Comparison of ENCODE assay signal across 10 cellular contexts in genomic region chr3:177824190-177824786, GRCh38.
DNase-seq lines count a peak whose midpoint lies in the region; ATAC-seq and TF ChIP-seq lines count a peak whose summit lies in the region.
"Had no signal": no experiment of that assay in that cellular context is flagged by ENCODE, and none has a peak within 500 bp of the region (broad histone marks: within the 10 kb centered on the region; RNA-seq: fewer than 3 reads in every experiment).

No MANE protein-coding gene starts in this region.

- H3K9me3 Mint-ChIP-seq in stimulated activated memory B cell treated with anti-CD40 and anti-IgM and Interleukin-4, amounts not matched to agents 10 μg/mL and 1 μg/mL and 100 μg/mL, for 72 hours, result no peaks in the 10 kb centered on the region
- H3K9me3 Mint-ChIP-seq in activated naive CD8-positive, alpha-beta T cell treated with anti-CD3 and anti-CD28 coated beads, Interleukin-2, amount 50 U/mL, for 24 hours, result no peaks in the 10 kb centered on the region
- peaks cover 3% of the 10 kb centered on the region for H3K9me3 Mint-ChIP-seq in activated CD4-positive, alpha-beta T cell treated with anti-CD3 and anti-CD28 coated beads, Interleukin-2, amount 10 ng/mL, durations not matched to agents 7 days and 5 days
- H3K9me3 Mint-ChIP-seq: natural killer cell treated with Interleukin-12 subunit alpha and Interleukin-12 subunit beta and Interleukin-15 and Interleukin-18, amount 100 ng/mL, for 72 hours had no signal

- DNase-seq in HT-29 (ENCODE audit: low spot score), result peak; percentile 70
- DNase-seq in body of pancreas, result peak; percentile 25 to 60 (median 56)
- DNase-seq in kidney tubule cell (ENCODE audit: low spot score), result peak; percentile 76
- DNase-seq in activated naive CD8-positive, alpha-beta T cell treated with anti-CD3 and anti-CD28 coated beads, Interleukin-2, amount 50 U/mL, for 24 hours, result no peak
- DNase-seq in activated CD4-positive, alpha-beta T cell treated with anti-CD3 and anti-CD28 coated beads, Interleukin-2, amount 10 ng/mL, durations not matched to agents 7 days and 5 days, result no peak
- DNase-seq: activated naive CD8-positive, alpha-beta T cell treated with anti-CD3 and anti-CD28 coated beads, Interleukin-2, amount 10 ng/mL, durations not matched to agents 7 days and 5 days had no signal

- no peaks in the 10 kb centered on the region for H3K36me3 ChIP-seq in body of pancreas (replicated peaks in 1 of 2; ENCODE audit: insufficient read depth in 1 of 2, low read depth in 2 of 2)

- H3K27ac ChIP-seq in body of pancreas, result peak overlapping the region in 2 of 4 donors; percentile 45 to 51

- no peaks in the 10 kb centered on the region for H3K27me3 Mint-ChIP-seq in stimulated activated memory B cell treated with anti-CD40 and anti-IgM and Interleukin-4, amounts not matched to agents 10 μg/mL and 1 μg/mL and 100 μg/mL, for 72 hours
- no peaks in the 10 kb centered on the region for H3K27me3 Mint-ChIP-seq in activated naive CD8-positive, alpha-beta T cell treated with anti-CD3 and anti-CD28 coated beads, Interleukin-2, amount 50 U/mL, for 24 hours
- H3K27me3 Mint-ChIP-seq in activated CD4-positive, alpha-beta T cell treated with anti-CD3 and anti-CD28 coated beads, Interleukin-2, amount 10 ng/mL, durations not matched to agents 7 days and 5 days, result no peaks in the 10 kb centered on the region
- H3K27me3 Mint-ChIP-seq: activated naive CD8-positive, alpha-beta T cell treated with anti-CD3 and anti-CD28 coated beads, Interleukin-2, amount 10 ng/mL, durations not matched to agents 7 days and 5 days; natural killer cell treated with Interleukin-12 subunit alpha and Interleukin-12 subunit beta and Interleukin-15 and Interleukin-18, amount 100 ng/mL, for 72 hours had no signal

- ATAC-seq in body of pancreas, result peak; percentile 69
- ATAC-seq in stimulated activated memory B cell treated with anti-CD40 and anti-IgM and Interleukin-4, amounts not matched to agents 10 μg/mL and 1 μg/mL and 100 μg/mL, for 72 hours, result no peak
- no peak for ATAC-seq in GM21529 (IDR thresholded peaks at IDR 0.05; ENCODE audit: unreplicated experiment)
- ATAC-seq in activated naive CD8-positive, alpha-beta T cell treated with anti-CD3 and anti-CD28 coated beads, Interleukin-2, amount 50 U/mL, for 24 hours, result no peak
- no peak for ATAC-seq in GM18858 (IDR thresholded peaks at IDR 0.05; ENCODE audit: unreplicated experiment)
- ATAC-seq: natural killer cell treated with Interleukin-12 subunit alpha and Interleukin-12 subunit beta and Interleukin-15 and Interleukin-18, amount 100 ng/mL, for 72 hours had no signal

- CTCF ChIA-PET in activated CD4-positive, alpha-beta T cell treated with anti-CD3 and anti-CD28 coated beads, Interleukin-2, amount 10 ng/mL, durations not matched to agents 7 days and 5 days (lab: Charles Lee), result interaction anchor here (0.5 to 0.9 kb wide), 5 partner anchors 9 to 710 kb away, joined by 3 to 5 read pairs (median 3); no protein-coding TSS in a partner anchor

- peaks cover 11% of the 10 kb centered on the region for H3K4me1 ChIP-seq in body of pancreas

- H3K9me3 ChIP-seq in body of pancreas, result no peaks in the 10 kb centered on the region

- no peaks in the 10 kb centered on the region for H3K27me3 ChIP-seq in body of pancreas

- peaks cover 27% of the 10 kb centered on the region for H3K4me1 Mint-ChIP-seq in stimulated activated memory B cell treated with anti-CD40 and anti-IgM and Interleukin-4, amounts not matched to agents 10 μg/mL and 1 μg/mL and 100 μg/mL, for 72 hours
- H3K4me1 Mint-ChIP-seq in activated naive CD8-positive, alpha-beta T cell treated with anti-CD3 and anti-CD28 coated beads, Interleukin-2, amount 50 U/mL, for 24 hours, result peaks cover 30% of the 10 kb centered on the region
- H3K4me1 Mint-ChIP-seq in activated CD4-positive, alpha-beta T cell treated with anti-CD3 and anti-CD28 coated beads, Interleukin-2, amount 10 ng/mL, durations not matched to agents 7 days and 5 days, result peaks cover 6% of the 10 kb centered on the region

- intact Hi-C loops in body of pancreas (cut with DNase I), result no loop called here

- H3K4me3 Mint-ChIP-seq in stimulated activated memory B cell treated with anti-CD40 and anti-IgM and Interleukin-4, amounts not matched to agents 10 μg/mL and 1 μg/mL and 100 μg/mL, for 72 hours, result no peak overlapping the region
- H3K4me3 Mint-ChIP-seq in activated naive CD8-positive, alpha-beta T cell treated with anti-CD3 and anti-CD28 coated beads, Interleukin-2, amount 50 U/mL, for 24 hours, result no peak overlapping the region
- H3K4me3 Mint-ChIP-seq in activated CD4-positive, alpha-beta T cell treated with anti-CD3 and anti-CD28 coated beads, Interleukin-2, amount 10 ng/mL, durations not matched to agents 7 days and 5 days, result no peak overlapping the region
- H3K4me3 Mint-ChIP-seq: activated naive CD8-positive, alpha-beta T cell treated with anti-CD3 and anti-CD28 coated beads, Interleukin-2, amount 10 ng/mL, durations not matched to agents 7 days and 5 days; natural killer cell treated with Interleukin-12 subunit alpha and Interleukin-12 subunit beta and Interleukin-15 and Interleukin-18, amount 100 ng/mL, for 72 hours had no signal

- TF ChIP-seq POLR2A in body of pancreas (IDR thresholded peaks at IDR 0.05), result no peak

- H3K36me3 Mint-ChIP-seq in stimulated activated memory B cell treated with anti-CD40 and anti-IgM and Interleukin-4, amounts not matched to agents 10 μg/mL and 1 μg/mL and 100 μg/mL, for 72 hours, result no peaks in the 10 kb centered on the region
- H3K36me3 Mint-ChIP-seq in activated naive CD8-positive, alpha-beta T cell treated with anti-CD3 and anti-CD28 coated beads, Interleukin-2, amount 50 U/mL, for 24 hours (ENCODE audit: low read depth), result no peaks in the 10 kb centered on the region
- no peaks in the 10 kb centered on the region for H3K36me3 Mint-ChIP-seq in activated CD4-positive, alpha-beta T cell treated with anti-CD3 and anti-CD28 coated beads, Interleukin-2, amount 10 ng/mL, durations not matched to agents 7 days and 5 days (ENCODE audit: low read depth)
- H3K36me3 Mint-ChIP-seq: natural killer cell treated with Interleukin-12 subunit alpha and Interleukin-12 subunit beta and Interleukin-15 and Interleukin-18, amount 100 ng/mL, for 72 hours had no signal

- peak overlapping the region; percentile 58 for H3K27ac Mint-ChIP-seq in stimulated activated memory B cell treated with anti-CD40 and anti-IgM and Interleukin-4, amounts not matched to agents 10 μg/mL and 1 μg/mL and 100 μg/mL, for 72 hours
- H3K27ac Mint-ChIP-seq in activated naive CD8-positive, alpha-beta T cell treated with anti-CD3 and anti-CD28 coated beads, Interleukin-2, amount 50 U/mL, for 24 hours, result no peak overlapping the region
- H3K27ac Mint-ChIP-seq in activated CD4-positive, alpha-beta T cell treated with anti-CD3 and anti-CD28 coated beads, Interleukin-2, amount 10 ng/mL, durations not matched to agents 7 days and 5 days, result no peak overlapping the region
- H3K27ac Mint-ChIP-seq: activated naive CD8-positive, alpha-beta T cell treated with anti-CD3 and anti-CD28 coated beads, Interleukin-2, amount 10 ng/mL, durations not matched to agents 7 days and 5 days; natural killer cell treated with Interleukin-12 subunit alpha and Interleukin-12 subunit beta and Interleukin-15 and Interleukin-18, amount 100 ng/mL, for 72 hours had no signal

- WGBS in body of pancreas, 2 donors, result 22% methylated on average over 4 of the region's 4 CpGs

- POLR2A ChIA-PET in activated CD4-positive, alpha-beta T cell treated with anti-CD3 and anti-CD28 coated beads, Interleukin-2, amount 10 ng/mL, durations not matched to agents 7 days and 5 days (lab: Charles Lee), result interaction anchor here (1.0 kb wide), 1 partner anchor 120 kb away, joined by 3 read pairs; no protein-coding TSS in a partner anchor

- H3K4me3 ChIP-seq in body of pancreas, result no peak overlapping the region

- no peak for TF ChIP-seq CTCF in body of pancreas (IDR thresholded peaks at IDR 0.05)

Comparison
In these comparisons a context has a peak if more than half of its experiments do, and no peak if none do; other contexts are left out.
1. DNase-seq: peak in HT-29 (single experiment), body of pancreas (4 of 4) and kidney tubule cell (single experiment); none in activated naive CD8-positive, alpha-beta T cell treated with anti-CD3 and anti-CD28 coated beads, Interleukin-2, amount 50 U/mL, for 24 hours (single experiment) and activated CD4-positive, alpha-beta T cell treated with anti-CD3 and anti-CD28 coated beads, Interleukin-2, amount 10 ng/mL, durations not matched to agents 7 days and 5 days (single experiment).